18 cellular contexts compared by ENCODE assay signal in the genomic region with DNA sequence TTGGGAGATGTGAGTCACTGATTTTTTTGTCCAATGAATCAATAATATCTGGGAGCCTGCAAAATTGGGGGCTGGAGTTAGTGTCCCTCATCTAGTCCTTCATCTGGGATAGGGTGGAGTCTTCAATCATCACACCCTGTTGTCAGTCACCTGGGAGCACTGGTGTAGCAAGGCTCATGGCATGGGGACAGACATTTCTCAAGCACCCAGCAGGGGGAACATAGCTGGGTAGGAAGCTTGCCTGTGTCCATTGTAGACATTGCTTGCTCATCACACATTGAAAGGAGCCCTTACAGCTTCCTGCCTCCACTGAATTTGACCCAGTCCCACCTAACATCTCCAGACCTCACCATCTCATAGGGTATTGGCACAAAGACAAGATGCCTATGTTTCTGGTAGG.
DNase-seq lines count a peak whose midpoint lies in the region; ATAC-seq, FAIRE-seq and TF ChIP-seq lines count a peak whose summit lies in the region.
"Had no signal": no experiment of that assay in that cellular context is flagged by ENCODE, and none has a peak within 500 bp of the region (broad histone marks: within the 10 kb centered on the region; RNA-seq: fewer than 3 reads in every experiment).

No MANE protein-coding gene starts in this region.

- no TSS peak for BruUV-seq in K562 (replicated peaks; lab: Mats Ljungman, UMichigan)

- POLR2A ChIA-PET in K562 (lab: Yijun Ruan, JAX) = interaction anchor here (0.8 to 1.1 kb wide), 3 partner anchors 11 to 152 kb away, joined by 3 to 4 read pairs (median 3); no protein-coding TSS in a partner anchor

- H3K4me3 ChIP-seq in cardiac muscle cell (no peak overlapping the region), K562 (no peak overlapping the region), liver (ENCODE audit: low read depth in 1 of 3, low read length in 3 of 3) (no peak overlapping the region), tibial nerve (no peak overlapping the region)
- H3K4me3 ChIP-seq: HAP-1 had no signal

- H3K4me1 ChIP-seq in cardiac muscle cell (ENCODE audit: low read depth) (peaks cover 4% of the 10 kb centered on the region), K562 (replicated peaks in 1 of 2; ENCODE audit: control insufficient read depth in 2 of 2, insufficient read depth in 2 of 2, low read length in 2 of 2) (no peaks in the 10 kb centered on the region), liver (ENCODE audit: control insufficient read depth in 4 of 4, insufficient read depth in 4 of 4, low read length in 3 of 4) (no peaks in the 10 kb centered on the region), tibial nerve (no peaks in the 10 kb centered on the region)

- no peak overlapping the region for H3K27ac ChIP-seq in cardiac muscle cell
- H3K27ac ChIP-seq in K562 (ENCODE audit: extremely low read depth, low read depth, low read length) = no peak overlapping the region
- H3K27ac ChIP-seq in liver (ENCODE audit: low read depth in 1 of 2, low read length in 2 of 2) = no peak overlapping the region
- H3K27ac ChIP-seq in tibial nerve = no peak overlapping the region
- H3K27ac ChIP-seq: RWPE1 had no signal

- H3K27me3 ChIP-seq in cardiac muscle cell (no peaks in the 10 kb centered on the region), K562 (ENCODE audit: control insufficient read depth in 2 of 2, insufficient read depth in 2 of 2, low read length in 2 of 2) (no peaks in the 10 kb centered on the region), liver (ENCODE audit: control insufficient read depth in 4 of 4, insufficient read depth in 4 of 4, low read length in 3 of 4) (no peaks in the 10 kb centered on the region), tibial nerve (no peaks in the 10 kb centered on the region)

- intact Hi-C loops in Right ventricle myocardium inferior (cut with DNase I) = no loop called here
- intact Hi-C loops in K562 (cut with micrococcal nuclease) = no loop called here

- H3K9me1 ChIP-seq in K562 (ENCODE audit: control insufficient read depth, insufficient read depth, low read length) = peaks cover 4% of the 10 kb centered on the region

- H3K79me2 ChIP-seq in K562 (ENCODE audit: control insufficient read depth, insufficient read depth, low read length) = no peaks in the 10 kb centered on the region

- no peak overlapping the region for H2AFZ ChIP-seq in K562 (ENCODE audit: low read depth, low read length)

- H4K20me1 ChIP-seq in K562 (replicated peaks; ENCODE audit: control insufficient read depth, insufficient read depth, low read length) = no peaks in the 10 kb centered on the region

- FAIRE-seq in K562 (lab: Jason Lieb, UNC) = peak; percentile 29
- FAIRE-seq: D721Med, G401.6 had no signal

- H3K9me3 ChIP-seq in cardiac muscle cell (ENCODE audit: low read depth) (no peaks in the 10 kb centered on the region), K562 (replicated peaks; ENCODE audit: control insufficient read depth, insufficient read depth, low read depth, low read length) (no peaks in the 10 kb centered on the region), liver (ENCODE audit: control insufficient read depth in 4 of 4, low read length in 3 of 4) (no peaks in the 10 kb centered on the region), tibial nerve (no peaks in the 10 kb centered on the region)
- H3K9me3 ChIP-seq: HAP-1 had no signal

- in situ Hi-C loops in K562 (cut with MboI) = no loop called here

- CTCF ChIA-PET in K562 (lab: Yijun Ruan, JAX; ENCODE audit: low intra/inter-chr PET ratio) = no interaction called here

- DNase-seq in cardiac muscle cell (ENCODE audit: low read depth in 1 of 2, low spot score in 1 of 2) (no peak), Right ventricle myocardium inferior (ENCODE audit: missing footprints) (no peak), K562 (ENCODE audit: extremely low read depth in 1 of 4, low spot score in 3 of 4) (peak in 1 of 4 experiments; percentile 8), tibial nerve (ENCODE audit: low spot score in 2 of 2) (no peak), SKM-1 (lab: John Stamatoyannopoulos, UW; ENCODE audit: unreplicated experiment) (no peak), HCEC 1CT (no peak)
- DNase-seq: GOT3, Kasumi-1, NCI-H446, NCI-H524 treated with DMSO at 0.1 percent for 48 hours, NCI-H82, SHP77 treated with DMSO at 0.1 percent for 48 hours had no signal

- no peak overlapping the region for H3K4me2 ChIP-seq in K562 (ENCODE audit: insufficient read depth, low read length)

- TF ChIP-seq POLR2A in K562 (conservative IDR thresholded peaks at IDR 0.05) = no peak
- TF ChIP-seq POLR2A in tibial nerve (IDR thresholded peaks at IDR 0.05) = no peak

- TF ChIP-seq EP300 in K562 (IDR thresholded peaks at IDR 0.05; ENCODE audit: low read length) (no peak), tibial nerve (IDR thresholded peaks at IDR 0.05) (no peak)

- ATAC-seq in Right ventricle myocardium inferior (no peak), K562 (peak; percentile 59)
- ATAC-seq: Panc1 had no signal

- H3K36me3 ChIP-seq in cardiac muscle cell = no peaks in the 10 kb centered on the region
- H3K36me3 ChIP-seq in K562 (ENCODE audit: control insufficient read depth, insufficient read depth, low read length) = peaks cover 21% of the 10 kb centered on the region; the same call in 2 of the 3 replicates
- peaks cover 0 to 3% (median 1%) of the 10 kb centered on the region in 4 donors for H3K36me3 ChIP-seq in liver (ENCODE audit: control insufficient read depth in 4 of 4, insufficient read depth in 3 of 4, low read depth in 1 of 4, low read length in 3 of 4)
- peaks cover 0 to 5% (median 0%) of the 10 kb centered on the region in 3 donors for H3K36me3 ChIP-seq in tibial nerve
- H3K36me3 ChIP-seq: HAP-1 had no signal

- no peak overlapping the region for H3K9ac ChIP-seq in K562 (ENCODE audit: insufficient read depth in 1 of 2, low read depth in 2 of 2, low read length in 2 of 2)
- H3K9ac ChIP-seq in liver (ENCODE audit: low read depth in 1 of 2, low read length in 2 of 2) = no peak overlapping the region

- TF ChIP-seq RAD21 in K562 (CRISPR knock-in tag; conservative IDR thresholded peaks at IDR 0.05 in 1 of 2, IDR thresholded peaks at IDR 0.05 in 1 of 2) = no peak
- no peak for TF ChIP-seq RAD21 in liver (IDR thresholded peaks at IDR 0.05)

- TF ChIP-seq CTCF in cardiac muscle cell (IDR thresholded peaks at IDR 0.05; ENCODE audit: low read depth, low read length) = peak; percentile 1
- no peak for TF ChIP-seq CTCF in K562 (IDR thresholded peaks at IDR 0.05 in 2 of 3, conservative IDR thresholded peaks at IDR 0.05 in 1 of 3; ENCODE audit: insufficient read depth in 2 of 3, low read depth in 1 of 3, low read length in 3 of 3)
- peak; percentile 4 for TF ChIP-seq CTCF in liver (IDR thresholded peaks at IDR 0.05; ENCODE audit: low read depth, low read length, missing input control)
- no peak for TF ChIP-seq CTCF in tibial nerve (IDR thresholded peaks at IDR 0.05)

TF ChIP-seq in K562, 482 proteins besides CTCF, POLR2A, EP300 and RAD21:
- no peak for TF ChIP-seq ZNF324 (CRISPR knock-in tag; IDR thresholded peaks at IDR 0.05)
TF ChIP-seq in K562: peak in this region for 0.

TF ChIP-seq in liver, 16 proteins besides CTCF, POLR2A, EP300 and RAD21 (continues in another document):
- TF ChIP-seq SP1 (IDR thresholded peaks at IDR 0.05) (no peak), YY1 (IDR thresholded peaks at IDR 0.05) (no peak), FOXA1 (IDR thresholded peaks at IDR 0.05) (no peak), EGR1 (IDR thresholded peaks at IDR 0.05; ENCODE audit: low read depth in 2 of 2) (no peak), ZBTB33 (IDR thresholded peaks at IDR 0.05) (no peak), FOXA2 (IDR thresholded peaks at IDR 0.05) (no peak), GABPA (IDR thresholded peaks at IDR 0.05 in 1 of 2, conservative IDR thresholded peaks at IDR 0.05 in 1 of 2) (no peak), RXRA (IDR thresholded peaks at IDR 0.05) (no peak), REST (IDR thresholded peaks at IDR 0.05) (no peak)
- TF ChIP-seq, protein P1, sequence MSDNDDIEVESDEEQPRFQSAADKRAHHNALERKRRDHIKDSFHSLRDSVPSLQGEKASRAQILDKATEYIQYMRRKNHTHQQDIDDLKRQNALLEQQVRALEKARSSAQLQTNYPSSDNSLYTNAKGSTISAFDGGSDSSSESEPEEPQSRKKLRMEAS (IDR thresholded peaks at IDR 0.05) = no peak

Comparison
In these comparisons a context has a peak if more than half of its experiments do, and no peak if none do; other contexts are left out.
1. CTCF ChIP-seq: peak in cardiac muscle cell (single experiment) and liver (single experiment); none in K562 (0 of 3) and tibial nerve (0 of 5).